In the genomic region with DNA sequence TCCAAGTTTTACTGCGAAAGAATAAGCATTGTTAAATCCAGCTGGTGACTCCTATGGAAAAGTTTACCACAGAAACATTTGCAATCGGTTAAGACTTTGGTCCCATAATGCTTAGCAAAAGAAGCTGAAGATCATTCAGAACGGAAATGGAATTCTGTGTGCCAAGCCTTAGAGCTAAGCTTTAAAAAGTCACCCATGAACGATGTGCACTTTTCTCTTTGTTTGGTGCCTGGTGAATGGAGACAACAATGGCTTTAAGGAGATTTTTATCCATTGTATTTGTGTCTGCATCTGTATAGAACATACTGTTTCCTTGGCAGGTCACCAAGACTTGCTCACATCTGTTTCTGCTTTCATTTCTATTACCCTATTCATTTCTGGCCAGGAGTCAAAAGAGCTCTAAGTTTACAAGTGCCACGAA, we compare ENCODE assay signal across 10 cellular contexts. TPM values are rescaled to one million over a fixed set of nuclear protein-coding genes. Genes with fewer than 3 reads are reported as not detected.
A peak's percentile ranks its signal among the peaks of the same experiment; 100 is the strongest.
DNase-seq lines count a peak whose midpoint lies in the region; ATAC-seq, FAIRE-seq and TF ChIP-seq lines count a peak whose summit lies in the region.
"Had no signal": no experiment of that assay in that cellular context is flagged by ENCODE, and none has a peak within 500 bp of the region (broad histone marks: within the 10 kb centered on the region; RNA-seq: fewer than 3 reads in every experiment).

No MANE protein-coding gene starts in this region.

- no peaks in the 10 kb centered on the region for H3K27me3 ChIP-seq in sigmoid colon

- DNase-seq in DMS79 treated with DMSO at 0.1 percent for 48 hours (lab: John Stamatoyannopoulos, UW), result peak; percentile 68
- peak; percentile 90 for DNase-seq in RPMI7951 (ENCODE audit: low read depth)
- DNase-seq in fibroblast of the conjunctiva (ENCODE audit: low read depth), result peak; percentile 97
- DNase-seq in sigmoid colon, result no peak
- no peak for DNase-seq in substantia nigra (lab: John Stamatoyannopoulos, UW)
- no peak for DNase-seq in GM19239 (ENCODE audit: insufficient read length, low spot score)
- DNase-seq: cerebellar nuclear complex, naive B cell had no signal

- TF ChIP-seq CTCF in sigmoid colon (IDR thresholded peaks at IDR 0.05), result no peak

- ATAC-seq in GM18511 (IDR thresholded peaks at IDR 0.05; ENCODE audit: unreplicated experiment) (no peak), HG03196 (IDR thresholded peaks at IDR 0.05; ENCODE audit: unreplicated experiment) (no peak)

- TF ChIP-seq POLR2A in sigmoid colon (IDR thresholded peaks at IDR 0.05), result no peak

- peak overlapping the region in 2 of 4 donors; percentile 20 to 29 for H3K4me3 ChIP-seq in sigmoid colon

- peak overlapping the region; percentile 79 to 84 (median 81) for H3K27ac ChIP-seq in sigmoid colon
- H3K27ac ChIP-seq in substantia nigra (ENCODE audit: low read depth, low read length, poor library complexity, severe bottlenecking), result no peak overlapping the region

- peaks cover 0 to 47% (median 27%) of the 10 kb centered on the region in 4 donors for H3K4me1 ChIP-seq in sigmoid colon

- WGBS in sigmoid colon, 2 donors, result 12 to 39% methylated on average over 5 of the region's 5 CpGs

- FAIRE-seq in GM19239 (lab: Jason Lieb, UNC), result no peak

- intact Hi-C loops in sigmoid colon (cut with DNase I), result no loop called here

- peaks cover 0 to 3% (median 0%) of the 10 kb centered on the region in 4 donors for H3K9me3 ChIP-seq in sigmoid colon

- no peaks in the 10 kb centered on the region for H3K36me3 ChIP-seq in sigmoid colon

- peak in 1 of 4 donors; percentile 43 for TF ChIP-seq EP300 in sigmoid colon (IDR thresholded peaks at IDR 0.05)

RNA-seq across cellular contexts. Expression of a gene that starts 26.3 kb away (rescaled TPM):
- total RNA-seq in RPMI7951 (2014; rRNA removed; shearing (Covaris generic)), result 1,601 and 1,652 TPM in 2 replicates
- 1,000 to 10,000 TPM in 1 of 4 donors, 100 to 1,000 TPM in 2, 10 to 100 TPM in 1; 83.4 to 1,047 (median 197) TPM for total RNA-seq in sigmoid colon
- 100 to 1,000 TPM in 1 of 3 donors, 10 to 100 TPM in 2; 12.3 to 104 (median 19.2) TPM for polyA plus RNA-seq in sigmoid colon

Comparison
In these comparisons a context has a peak if more than half of its experiments do, and no peak if none do; other contexts are left out.
1. DNase-seq: peak in DMS79 treated with DMSO at 0.1 percent for 48 hours (single experiment), RPMI7951 (single experiment) and fibroblast of the conjunctiva (single experiment); none in sigmoid colon (single experiment), substantia nigra (0 of 49) and GM19239 (single experiment).